10 cellular contexts compared by ENCODE assay signal in the genomic region with DNA sequence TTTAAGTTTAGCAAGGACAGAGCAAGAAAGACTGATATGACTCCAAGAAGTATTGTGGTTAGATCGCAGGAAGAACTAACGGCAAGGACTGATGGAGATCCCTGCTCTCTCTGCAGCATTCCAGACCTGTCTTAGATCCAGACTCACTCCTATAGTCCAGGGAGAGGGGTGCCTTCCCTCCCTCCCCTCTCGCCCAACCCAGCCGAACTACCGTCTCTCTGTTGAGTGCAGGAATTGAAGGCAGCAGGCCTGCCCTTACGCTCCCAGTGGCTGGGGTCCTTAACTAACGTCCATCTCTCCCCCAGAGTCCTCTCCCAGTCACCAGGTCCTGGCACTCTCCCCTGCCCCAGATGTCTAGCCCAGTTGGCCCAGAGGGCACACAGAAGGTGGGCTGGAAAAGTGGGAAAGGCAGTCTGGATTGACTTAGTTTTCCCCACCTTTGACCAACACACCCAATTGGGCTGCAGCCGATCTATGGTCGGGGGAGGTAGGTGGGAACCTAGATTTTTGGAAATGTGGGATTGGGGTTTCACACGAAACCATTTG. TPM values are rescaled to one million over a fixed set of nuclear protein-coding genes. Genes with fewer than 3 reads are reported as not detected.
DNase-seq lines count a peak whose midpoint lies in the region; ATAC-seq and TF ChIP-seq lines count a peak whose summit lies in the region.
"Had no signal": no experiment of that assay in that cellular context is flagged by ENCODE, and none has a peak within 500 bp of the region (broad histone marks: within the 10 kb centered on the region; RNA-seq: fewer than 3 reads in every experiment).

No MANE protein-coding gene starts in this region.

- TF ChIP-seq CTCF in AG04450 (IDR thresholded peaks at IDR 0.05; ENCODE audit: low read depth, low read length) = no peak
- no peak for TF ChIP-seq CTCF in HFF-Myc (IDR thresholded peaks at IDR 0.05; ENCODE audit: low read depth, low read length, missing control alignments)
- TF ChIP-seq CTCF in coronary artery (IDR thresholded peaks at IDR 0.05) = no peak

- no peaks in the 10 kb centered on the region for H3K36me3 ChIP-seq in naive thymus-derived CD4-positive, alpha-beta T cell (ENCODE audit: control insufficient read depth in 2 of 3, insufficient read depth in 3 of 3, low read length in 3 of 3)

- DNase-seq in AG04450 (ENCODE audit: low read depth, low spot score) (no peak), HFF-Myc (ENCODE audit: extremely low read depth, low read depth) (no peak), coronary artery (ENCODE audit: low spot score) (no peak), HuH-7.5 (ENCODE audit: low spot score) (no peak), cortex of kidney (lab: John Stamatoyannopoulos, UW) (no peak), DMS53 treated with DMSO at 0.1 percent for 48 hours (lab: John Stamatoyannopoulos, UW; ENCODE audit: unreplicated experiment) (no peak)
- no peak for DNase-seq in naive thymus-derived CD4-positive, alpha-beta T cell
- DNase-seq: MM.1S had no signal

- peaks cover 3% of the 10 kb centered on the region; the same call in 1 of the 2 replicates for H3K9me3 ChIP-seq in AG04450 (ENCODE audit: control insufficient read depth, insufficient read depth, low read length)
- no peaks in the 10 kb centered on the region for H3K9me3 ChIP-seq in naive thymus-derived CD4-positive, alpha-beta T cell (ENCODE audit: control insufficient read depth in 2 of 3, low read length in 3 of 3)

- no peaks in the 10 kb centered on the region for H3K9me3 Mint-ChIP-seq in naive thymus-derived CD4-positive, alpha-beta T cell

- H3K27me3 Mint-ChIP-seq in naive thymus-derived CD4-positive, alpha-beta T cell = peaks cover 8 to 44% (median 26%) of the 10 kb centered on the region in 5 donors

- peak overlapping the region; percentile 14 to 95 (median 42) for H3K4me3 Mint-ChIP-seq in naive thymus-derived CD4-positive, alpha-beta T cell

- peak overlapping the region in 1 of 9 donors; percentile 8 for H3K27ac Mint-ChIP-seq in naive thymus-derived CD4-positive, alpha-beta T cell

- CTCF ChIA-PET in AG04450 (lab: Charles Lee) = interaction anchor here (0.6 to 13.7 kb wide), 7 partner anchors 11 to 44 kb away, joined by 3 to 233 read pairs (median 26); partner anchors contain the start of genes ISG20L2, METTL25B and NES
- CTCF ChIA-PET in naive thymus-derived CD4-positive, alpha-beta T cell (lab: Charles Lee) = interaction anchor here (11.9 kb wide), 1 partner anchor 15 kb away, joined by 93 read pairs; no protein-coding TSS in a partner anchor

- intact Hi-C loops in naive thymus-derived CD4-positive, alpha-beta T cell (cut with micrococcal nuclease) = no loop called here

- H3K27me3 ChIP-seq in AG04450 (ENCODE audit: control insufficient read depth, insufficient read depth, low read length) = no peaks in the 10 kb centered on the region
- peaks cover 3 to 4% of the 10 kb centered on the region in 2 donors for H3K27me3 ChIP-seq in naive thymus-derived CD4-positive, alpha-beta T cell (ENCODE audit: control insufficient read depth in 2 of 2, insufficient read depth in 2 of 2, low read length in 2 of 2)

- no peak for ATAC-seq in naive thymus-derived CD4-positive, alpha-beta T cell
- no peak for ATAC-seq in GM19463 (IDR thresholded peaks at IDR 0.05; ENCODE audit: unreplicated experiment)

- peak overlapping the region; percentile 52 for H3K4me3 ChIP-seq in AG04450 (ENCODE audit: low read depth, low read length)
- H3K4me3 ChIP-seq in HFF-Myc (replicated peaks; ENCODE audit: low read depth, low read length) = peak overlapping the region; percentile 68
- peak overlapping the region; percentile 71 for H3K4me3 ChIP-seq in coronary artery
- H3K4me3 ChIP-seq in naive thymus-derived CD4-positive, alpha-beta T cell (ENCODE audit: low read length) = no peak overlapping the region

- POLR2A ChIA-PET in AG04450 (lab: Yijun Ruan, JAX) = interaction anchor here (1.2 to 4.3 kb wide), 3 partner anchors 15 to 29 kb away, joined by 3 to 18 read pairs (median 5); partner anchors contain the start of genes ISG20L2 and METTL25B
- POLR2A ChIA-PET in naive thymus-derived CD4-positive, alpha-beta T cell (lab: Charles Lee) = interaction anchor here (1.0 kb wide), 1 partner anchor 23 kb away, joined by 3 read pairs; no protein-coding TSS in a partner anchor

- H3K4me1 ChIP-seq in naive thymus-derived CD4-positive, alpha-beta T cell (ENCODE audit: control insufficient read depth in 2 of 2, insufficient read depth in 2 of 2, low read length in 2 of 2) = peaks cover 23 to 27% of the 10 kb centered on the region in 2 donors

- H3K27ac ChIP-seq in AG04450 (ENCODE audit: low read depth, low read length) = no peak overlapping the region
- no peak overlapping the region for H3K27ac ChIP-seq in coronary artery
- H3K27ac ChIP-seq in naive thymus-derived CD4-positive, alpha-beta T cell (ENCODE audit: low read depth, low read length) = no peak overlapping the region

- H3K4me1 Mint-ChIP-seq in naive thymus-derived CD4-positive, alpha-beta T cell = peaks cover 11 to 37% (median 24%) of the 10 kb centered on the region in 7 donors

- no peaks in the 10 kb centered on the region for H3K36me3 Mint-ChIP-seq in naive thymus-derived CD4-positive, alpha-beta T cell

RNA-seq across cellular contexts. Expression of gene CRABP2, which starts 1.1 kb away (rescaled TPM):
- polyA plus RNA-seq in AG04450 (2011; rRNA removed) = 12.8 and 15.5 TPM in 2 replicates
- 5.4 and 5.8 TPM in 2 replicates for polyA minus RNA-seq in AG04450 (2011; rRNA and poly(A)+ RNA removed)
- 1 to 10 TPM in 4 of 5 experiments, under 1 TPM in 1; 0.38 to 2.5 (median 1.4) TPM for total RNA-seq in naive thymus-derived CD4-positive, alpha-beta T cell
- 1 to 10 TPM in 1 of 2 donors, under 1 TPM in 1; 0.40 to 1.1 TPM for polyA plus RNA-seq in naive thymus-derived CD4-positive, alpha-beta T cell
- total RNA-seq: lung microvascular endothelial cell had no signal

RNA-seq across cellular contexts. Expression of gene METTL25B, which starts 24.0 kb away (rescaled TPM):
- polyA plus RNA-seq in AG04450 (2011; rRNA removed) = 7.9 and 8.3 TPM in 2 replicates
- polyA minus RNA-seq in AG04450 (2011; rRNA and poly(A)+ RNA removed) = 6.0 and 7.1 TPM in 2 replicates
- total RNA-seq in naive thymus-derived CD4-positive, alpha-beta T cell = 10 to 100 TPM; 16.0 to 29.8 (median 29.1) TPM
- polyA plus RNA-seq in naive thymus-derived CD4-positive, alpha-beta T cell = 1 to 10 TPM; 4.4 to 5.1 TPM

RNA-seq across cellular contexts. Expression of gene ISG20L2, which starts 24.3 kb away (rescaled TPM):
- polyA plus RNA-seq in AG04450 (2011; rRNA removed) = 25.6 and 29.1 TPM in 2 replicates
- polyA minus RNA-seq in AG04450 (2011; rRNA and poly(A)+ RNA removed) = 25.6 TPM in 2 replicates
- total RNA-seq in naive thymus-derived CD4-positive, alpha-beta T cell = 10 to 100 TPM; 44.7 to 59.9 (median 53.9) TPM
- polyA plus RNA-seq in naive thymus-derived CD4-positive, alpha-beta T cell = 10 to 100 TPM; 15.3 to 20.6 TPM

RNA-seq across cellular contexts. Expression of gene NES, which starts 27.0 kb away (rescaled TPM):
- polyA plus RNA-seq in AG04450 (2011; rRNA removed) = 15.7 and 19.2 TPM in 2 replicates
- polyA minus RNA-seq in AG04450 (2011; rRNA and poly(A)+ RNA removed) = 18.7 and 20.4 TPM in 2 replicates
- total RNA-seq in naive thymus-derived CD4-positive, alpha-beta T cell = under 1 TPM in 1 of 5 experiments, not detected in 4; 0.05 TPM
- not detected for polyA plus RNA-seq in naive thymus-derived CD4-positive, alpha-beta T cell

RNA-seq across cellular contexts. Expression of gene MRPL24, which starts 36.6 kb away (rescaled TPM):
- 65.5 and 80.4 TPM in 2 replicates for polyA plus RNA-seq in AG04450 (2011; rRNA removed)
- 23.8 and 25.0 TPM in 2 replicates for polyA minus RNA-seq in AG04450 (2011; rRNA and poly(A)+ RNA removed)
- total RNA-seq in naive thymus-derived CD4-positive, alpha-beta T cell = 10 to 100 TPM; 19.1 to 68.9 (median 47.2) TPM
- polyA plus RNA-seq in naive thymus-derived CD4-positive, alpha-beta T cell = 10 to 100 TPM; 86.3 to 98.0 TPM
